In genomic region chr16:9665851-9666271, GRCh38 we compare ENCODE assay signal across 18 cellular contexts.
"Had no signal": no experiment of that assay in that cellular context is flagged by ENCODE, and none has a peak within 500 bp of the region (broad histone marks: within the 10 kb centered on the region; RNA-seq: fewer than 3 reads in every experiment).

No MANE protein-coding gene starts in this region.

- H3K27me3 ChIP-seq: upper lobe of right lung had no signal

- H3K9me3 Mint-ChIP-seq: nephron had no signal

- H3K27me3 Mint-ChIP-seq: activated CD4-positive, alpha-beta memory T cell treated with anti-CD3 and anti-CD28 coated beads for 36 hours had no signal

- H3K9me3 ChIP-seq: prostate gland, upper lobe of right lung had no signal

- H3K27ac ChIP-seq: esophagus squamous epithelium, prostate gland, upper lobe of right lung had no signal

- H3K4me3 ChIP-seq: esophagus squamous epithelium, lung, prostate gland, upper lobe of right lung had no signal

- H3K36me3 Mint-ChIP-seq: activated CD4-positive, alpha-beta memory T cell treated with anti-CD3 and anti-CD28 coated beads for 36 hours; activated naive CD8-positive, alpha-beta T cell had no signal

- H3K4me3 Mint-ChIP-seq: activated CD4-positive, alpha-beta memory T cell treated with anti-CD3 and anti-CD28 coated beads for 36 hours; activated naive CD8-positive, alpha-beta T cell; activated T-cell treated with anti-CD3 and anti-CD28 coated beads, Interleukin-2, amount 50 U/mL, for 4 hours; nephron had no signal

- H3K36me3 ChIP-seq: esophagus squamous epithelium, prostate gland, upper lobe of right lung had no signal

- ATAC-seq: activated T-cell treated with anti-CD3 and anti-CD28 coated beads, Interleukin-2, amount 50 U/mL, for 4 hours; left cardiac atrium; sciatic nerve; upper lobe of right lung had no signal

- H3K27ac Mint-ChIP-seq: activated CD4-positive, alpha-beta memory T cell treated with anti-CD3 and anti-CD28 coated beads for 36 hours; activated naive CD8-positive, alpha-beta T cell; nephron had no signal

- H3K4me1 ChIP-seq: prostate gland, upper lobe of right lung had no signal

- DNase-seq: activated CD4-positive, alpha-beta memory T cell treated with anti-CD3 and anti-CD28 coated beads for 36 hours; activated CD4-positive, CD25-positive, alpha-beta regulatory T cell treated with anti-CD3 and anti-CD28 coated beads, Interleukin-2, amount 50 U/mL, for 72 hours; activated effector memory CD4-positive, alpha-beta T cell treated with anti-CD3 and anti-CD28 coated beads, Interleukin-2, amount 50 U/mL, for 16 hours; activated T-cell treated with anti-CD3 and anti-CD28 coated beads, Interleukin-2, amount 50 U/mL, for 4 hours; amygdala; esophagus squamous epithelium; foreskin fibroblast; glutamatergic neuron; left cardiac atrium; occipital lobe; stimulated activated CD4-positive, alpha-beta T cell treated with anti-CD3 and anti-CD28 coated beads, Interleukin-12 subunit alpha, Interleukin-12 subunit beta, amount 100 ng/mL, for 4 hours; stimulated activated naive CD4-positive, alpha-beta T cell treated with Interleukin-2 at 50 U/mL for 16 hours; upper lobe of right lung had no signal
